14 cellular contexts compared by ENCODE assay signal in the genomic region with DNA sequence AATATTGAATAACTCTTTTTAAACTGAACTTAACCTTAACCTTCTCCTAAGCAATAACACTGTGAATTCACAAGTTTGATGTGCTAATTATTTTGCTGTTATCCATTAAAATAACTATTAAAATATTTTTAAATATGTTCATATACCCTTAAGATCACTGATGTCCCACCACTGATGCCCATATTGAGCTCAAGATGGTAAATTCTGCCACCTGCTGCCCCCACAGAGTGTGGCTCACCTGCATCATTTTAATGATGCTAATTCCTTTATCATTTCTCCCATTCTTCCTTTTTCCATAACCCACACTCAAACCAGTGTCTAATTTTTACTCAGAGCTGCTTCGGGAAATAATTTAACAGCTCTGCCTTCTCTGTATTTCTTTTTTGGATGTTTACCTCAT.
DNase-seq lines count a peak whose midpoint lies in the region; ATAC-seq and TF ChIP-seq lines count a peak whose summit lies in the region.
"Had no signal": no experiment of that assay in that cellular context is flagged by ENCODE, and none has a peak within 500 bp of the region (broad histone marks: within the 10 kb centered on the region; RNA-seq: fewer than 3 reads in every experiment).

No MANE protein-coding gene starts in this region.

- peak; percentile 2 for TF ChIP-seq CTCF in GM13977 (IDR thresholded peaks at IDR 0.05; ENCODE audit: extremely low read depth, insufficient read depth, missing control alignments)
- TF ChIP-seq CTCF in OCI-LY7 (conservative IDR thresholded peaks at IDR 0.05; ENCODE audit: low read length) = peak; percentile 47
- peak; percentile 13 for TF ChIP-seq CTCF in chondrocyte (IDR thresholded peaks at IDR 0.05)

- H3K9me3 ChIP-seq in OCI-LY7 (ENCODE audit: low read length) = no peaks in the 10 kb centered on the region

- DNase-seq in COR-L47 (lab: John Stamatoyannopoulos, UW) (peak; percentile 8), GM13977 (ENCODE audit: low spot score) (no peak), OCI-LY7 (ENCODE audit: low spot score) (no peak), chondrocyte (ENCODE audit: low spot score) (no peak), G401 (ENCODE audit: low spot score) (no peak), substantia nigra (lab: John Stamatoyannopoulos, UW) (no peak)
- DNase-seq: ACHN; CD4-positive, alpha-beta T cell; DMS79; Kasumi-1; NCI-H2081 treated with DMSO at 0.1 percent for 48 hours; NCI-H774; SHP77 treated with DMSO at 0.1 percent for 48 hours had no signal

- intact Hi-C loops in OCI-LY7 (cut with micrococcal nuclease; ENCODE audit: unreplicated experiment) = no loop called here

- no peak overlapping the region for H2AFZ ChIP-seq in OCI-LY7 (ENCODE audit: low read length)

- no peak overlapping the region for H3K4me3 Mint-ChIP-seq in chondrocyte (ENCODE audit: unreplicated experiment)
- H3K4me3 Mint-ChIP-seq: CD4-positive, alpha-beta T cell had no signal

- no peaks in the 10 kb centered on the region for H3K36me3 ChIP-seq in OCI-LY7 (ENCODE audit: insufficient read depth, low read length)

- ATAC-seq in HG02759 (IDR thresholded peaks at IDR 0.05; ENCODE audit: unreplicated experiment) = no peak

- H3K4me3 ChIP-seq in OCI-LY7 (ENCODE audit: low read depth, low read length, poor library complexity, severe bottlenecking) = no peak overlapping the region

- no peaks in the 10 kb centered on the region for H3K27me3 Mint-ChIP-seq in chondrocyte (ENCODE audit: low read depth)
- H3K27me3 Mint-ChIP-seq: CD4-positive, alpha-beta T cell had no signal

- H3K27ac Mint-ChIP-seq in chondrocyte (ENCODE audit: unreplicated experiment) = no peak overlapping the region
- H3K27ac Mint-ChIP-seq: CD4-positive, alpha-beta T cell had no signal

- H3K4me2 ChIP-seq in OCI-LY7 (ENCODE audit: low read length) = no peak overlapping the region

- H3K27ac ChIP-seq in OCI-LY7 (ENCODE audit: low read depth, low read length, poor library complexity, severe bottlenecking) (no peak overlapping the region), substantia nigra (ENCODE audit: low read depth, low read length, poor library complexity, severe bottlenecking) (no peak overlapping the region)

- no peaks in the 10 kb centered on the region for H3K36me3 Mint-ChIP-seq in chondrocyte (ENCODE audit: low read depth)

- H3K4me1 ChIP-seq in OCI-LY7 (ENCODE audit: insufficient read depth, low read length, poor library complexity, severe bottlenecking) = no peaks in the 10 kb centered on the region

- no TSS peak for BruUV-seq in OCI-LY7 (replicated peaks; lab: Mats Ljungman, UMichigan)

- H4K20me1 ChIP-seq in OCI-LY7 (ENCODE audit: insufficient read depth, low read length) = no peaks in the 10 kb centered on the region

- peaks cover 15% of the 10 kb centered on the region for H3K4me1 Mint-ChIP-seq in chondrocyte (ENCODE audit: low read depth)

- no peaks in the 10 kb centered on the region for H3K9me3 Mint-ChIP-seq in chondrocyte (ENCODE audit: low read depth)
- H3K9me3 Mint-ChIP-seq: CD4-positive, alpha-beta T cell had no signal

- no peaks in the 10 kb centered on the region for H3K9me2 ChIP-seq in OCI-LY7 (ENCODE audit: insufficient read depth, low read length)

- no peaks in the 10 kb centered on the region for H3K79me2 ChIP-seq in OCI-LY7 (ENCODE audit: insufficient read depth, low read depth, low read length)

- in situ Hi-C loops in GM13977 (cut with MboI; ENCODE audit: low pct_unique_long_range_greater_than_20kb, low sequenced_read_pairs, unreplicated experiment) = no loop called here
- in situ Hi-C loops in G401 (cut with HindIII; ENCODE audit: low sequenced_read_pairs) = no loop called here

- CTCF ChIA-PET in OCI-LY7 (lab: Charles Lee; ENCODE audit: unreplicated experiment) = no interaction called here

- POLR2A ChIA-PET in OCI-LY7 (lab: Charles Lee) = interaction anchor here (0.7 to 1.0 kb wide), 3 partner anchors 73 to 1813 kb away, joined by 3 read pairs; partner anchors contain the start of gene ARID5B
